ENCODE assay signal across 1 cellular context in the genomic region with DNA sequence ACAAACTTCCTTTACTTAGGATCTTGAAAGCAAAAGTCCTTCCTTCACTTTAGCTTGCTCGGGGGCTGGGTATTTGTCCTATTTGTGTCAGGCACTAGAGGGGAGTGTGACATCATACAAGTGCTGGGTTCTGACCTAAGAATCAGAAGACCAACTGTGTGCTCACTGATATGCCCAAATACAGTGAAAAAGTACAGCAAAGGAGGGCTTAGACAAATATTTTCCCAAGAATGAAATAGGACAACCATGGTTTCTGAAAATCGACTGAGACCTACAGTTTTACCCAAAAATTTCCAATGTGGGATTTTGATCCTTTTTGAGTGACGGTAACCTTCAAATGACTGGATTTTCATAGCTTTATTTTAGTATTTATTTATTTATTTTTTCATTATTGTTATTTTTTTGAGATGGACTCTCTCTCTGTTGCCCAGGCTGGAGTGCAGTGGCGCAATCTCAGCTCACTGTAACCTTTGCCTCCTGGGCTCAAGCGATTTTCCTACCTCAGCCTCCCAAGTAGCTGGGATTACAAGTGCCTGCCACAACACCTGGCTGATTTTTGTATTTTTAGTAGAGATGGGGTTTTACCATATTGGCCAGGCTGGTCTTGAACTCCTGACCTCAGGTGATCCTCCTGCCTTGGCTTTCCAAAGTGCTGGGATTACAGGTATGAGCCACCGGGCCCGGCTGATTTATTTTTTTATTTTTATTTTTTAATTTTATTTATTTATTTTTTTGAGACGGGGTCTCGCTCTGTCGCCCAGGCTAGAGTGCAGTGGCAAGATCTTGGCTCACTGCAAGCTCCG.
TF ChIP-seq lines count a peak whose summit lies in the region.
"Not testable (repeated sequence)": the region's sequence is repeated elsewhere in the genome, so short reads cannot be mapped to it uniquely, and the experiment has no call there.

No MANE protein-coding gene starts in this region.

TF ChIP-seq in HepG2, 621 proteins besides CTCF, POLR2A, EP300 and RAD21 (continued from another document and continues in another):
- TF ChIP-seq, protein P1, sequence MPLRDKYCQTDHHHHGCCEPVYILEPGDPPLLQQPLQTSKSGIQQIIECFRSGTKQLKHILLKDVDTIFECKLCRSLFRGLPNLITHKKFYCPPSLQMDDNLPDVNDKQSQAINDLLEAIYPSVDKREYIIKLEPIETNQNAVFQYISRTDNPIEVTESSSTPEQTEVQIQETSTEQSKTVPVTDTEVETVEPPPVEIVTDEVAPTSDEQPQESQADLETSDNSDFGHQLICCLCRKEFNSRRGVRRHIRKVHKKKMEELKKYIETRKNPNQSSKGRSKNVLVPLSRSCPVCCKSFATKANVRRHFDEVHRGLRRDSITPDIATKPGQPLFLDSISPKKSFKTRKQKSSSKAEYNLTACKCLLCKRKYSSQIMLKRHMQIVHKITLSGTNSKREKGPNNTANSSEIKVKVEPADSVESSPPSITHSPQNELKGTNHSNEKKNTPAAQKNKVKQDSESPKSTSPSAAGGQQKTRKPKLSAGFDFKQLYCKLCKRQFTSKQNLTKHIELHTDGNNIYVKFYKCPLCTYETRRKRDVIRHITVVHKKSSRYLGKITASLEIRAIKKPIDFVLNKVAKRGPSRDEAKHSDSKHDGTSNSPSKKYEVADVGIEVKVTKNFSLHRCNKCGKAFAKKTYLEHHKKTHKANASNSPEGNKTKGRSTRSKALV (CRISPR knock-in tag; IDR thresholded peaks at IDR 0.05): peak; percentile 57; the same call in 1 of the 2 replicates
- 0 out of 2 replicates have a peak, but pooled peaks have one; percentile 41 for TF ChIP-seq SAP130 (CRISPR knock-in tag; IDR thresholded peaks at IDR 0.05; ENCODE audit: low read depth)
- TF ChIP-seq MTF2 (CRISPR knock-in tag; IDR thresholded peaks at IDR 0.05; ENCODE audit: borderline replicate concordance): 0 out of 2 replicates have a peak, but pooled peaks have one; percentile 36
- TF ChIP-seq CREM (IDR thresholded peaks at IDR 0.05): peak; percentile 47; the same call in 1 of the 2 replicates
- not testable (repeated sequence) for TF ChIP-seq CREM (CRISPR knock-in tag; IDR thresholded peaks at IDR 0.05); HNF4G (IDR thresholded peaks at IDR 0.05; ENCODE audit: borderline replicate concordance, low read depth, low read length); GABPA (IDR thresholded peaks at IDR 0.05; ENCODE audit: low read depth, low read length)
- TF ChIP-seq TSC22D2 (CRISPR knock-in tag; IDR thresholded peaks at IDR 0.05; ENCODE audit: borderline replicate concordance): peak; percentile 61; the same call in 1 of the 2 replicates
- TF ChIP-seq HNF4G (CRISPR knock-in tag; IDR thresholded peaks at IDR 0.05; ENCODE audit: borderline replicate concordance, low read depth): 0 out of 2 replicates have a peak, but pooled peaks have one; percentile 23
- peak; percentile 36; the same call in 1 of the 2 replicates for TF ChIP-seq GLI4 (CRISPR knock-in tag; IDR thresholded peaks at IDR 0.05; ENCODE audit: borderline replicate concordance)
- TF ChIP-seq ZNF337 (CRISPR knock-in tag; IDR thresholded peaks at IDR 0.05; ENCODE audit: borderline replicate concordance, low read depth): peak; percentile 68; the same call in 1 of the 2 replicates
- TF ChIP-seq HDAC1 (CRISPR knock-in tag; IDR thresholded peaks at IDR 0.05): peak; percentile 77
- TF ChIP-seq, protein P2, sequence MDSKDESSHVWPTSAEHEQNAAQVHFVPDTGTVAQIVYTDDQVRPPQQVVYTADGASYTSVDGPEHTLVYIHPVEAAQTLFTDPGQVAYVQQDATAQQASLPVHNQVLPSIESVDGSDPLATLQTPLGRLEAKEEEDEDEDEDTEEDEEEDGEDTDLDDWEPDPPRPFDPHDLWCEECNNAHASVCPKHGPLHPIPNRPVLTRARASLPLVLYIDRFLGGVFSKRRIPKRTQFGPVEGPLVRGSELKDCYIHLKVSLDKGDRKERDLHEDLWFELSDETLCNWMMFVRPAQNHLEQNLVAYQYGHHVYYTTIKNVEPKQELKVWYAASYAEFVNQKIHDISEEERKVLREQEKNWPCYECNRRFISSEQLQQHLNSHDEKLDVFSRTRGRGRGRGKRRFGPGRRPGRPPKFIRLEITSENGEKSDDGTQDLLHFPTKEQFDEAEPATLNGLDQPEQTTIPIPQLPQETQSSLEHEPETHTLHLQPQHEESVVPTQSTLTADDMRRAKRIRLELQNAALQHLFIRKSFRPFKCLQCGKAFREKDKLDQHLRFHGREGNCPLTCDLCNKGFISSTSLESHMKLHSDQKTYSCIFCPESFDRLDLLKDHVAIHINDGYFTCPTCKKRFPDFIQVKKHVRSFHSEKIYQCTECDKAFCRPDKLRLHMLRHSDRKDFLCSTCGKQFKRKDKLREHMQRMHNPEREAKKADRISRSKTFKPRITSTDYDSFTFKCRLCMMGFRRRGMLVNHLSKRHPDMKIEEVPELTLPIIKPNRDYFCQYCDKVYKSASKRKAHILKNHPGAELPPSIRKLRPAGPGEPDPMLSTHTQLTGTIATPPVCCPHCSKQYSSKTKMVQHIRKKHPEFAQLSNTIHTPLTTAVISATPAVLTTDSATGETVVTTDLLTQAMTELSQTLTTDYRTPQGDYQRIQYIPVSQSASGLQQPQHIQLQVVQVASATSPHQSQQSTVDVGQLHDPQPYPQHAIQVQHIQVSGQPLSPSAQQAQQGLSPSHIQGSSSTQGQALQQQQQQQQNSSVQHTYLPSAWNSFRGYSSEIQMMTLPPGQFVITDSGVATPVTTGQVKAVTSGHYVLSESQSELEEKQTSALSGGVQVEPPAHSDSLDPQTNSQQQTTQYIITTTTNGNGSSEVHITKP (CRISPR knock-in tag; IDR thresholded peaks at IDR 0.05; ENCODE audit: low read depth): peak; percentile 71
- TF ChIP-seq TEAD3 (CRISPR knock-in tag; optimal IDR thresholded peaks at IDR 0.05; ENCODE audit: borderline replicate concordance): peak; percentile 74
- TF ChIP-seq REPIN1 (CRISPR knock-in tag; IDR thresholded peaks at IDR 0.05; ENCODE audit: borderline replicate concordance, low read depth): peak; percentile 92; the same call in 1 of the 2 replicates
- peak; percentile 79; the same call in 1 of the 2 replicates for TF ChIP-seq ZNF614 (CRISPR knock-in tag; IDR thresholded peaks at IDR 0.05; ENCODE audit: borderline replicate concordance)
- TF ChIP-seq, protein P3, sequence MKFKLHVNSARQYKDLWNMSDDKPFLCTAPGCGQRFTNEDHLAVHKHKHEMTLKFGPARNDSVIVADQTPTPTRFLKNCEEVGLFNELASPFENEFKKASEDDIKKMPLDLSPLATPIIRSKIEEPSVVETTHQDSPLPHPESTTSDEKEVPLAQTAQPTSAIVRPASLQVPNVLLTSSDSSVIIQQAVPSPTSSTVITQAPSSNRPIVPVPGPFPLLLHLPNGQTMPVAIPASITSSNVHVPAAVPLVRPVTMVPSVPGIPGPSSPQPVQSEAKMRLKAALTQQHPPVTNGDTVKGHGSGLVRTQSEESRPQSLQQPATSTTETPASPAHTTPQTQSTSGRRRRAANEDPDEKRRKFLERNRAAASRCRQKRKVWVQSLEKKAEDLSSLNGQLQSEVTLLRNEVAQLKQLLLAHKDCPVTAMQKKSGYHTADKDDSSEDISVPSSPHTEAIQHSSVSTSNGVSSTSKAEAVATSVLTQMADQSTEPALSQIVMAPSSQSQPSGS (CRISPR knock-in tag; IDR thresholded peaks at IDR 0.05): peak; percentile 73
- peak; percentile 13; the same call in 1 of the 2 replicates for TF ChIP-seq ZFX (CRISPR knock-in tag; IDR thresholded peaks at IDR 0.05; ENCODE audit: low read depth)
- peak; percentile 39; the same call in 1 of the 2 replicates for TF ChIP-seq ZNF816 (CRISPR knock-in tag; IDR thresholded peaks at IDR 0.05; ENCODE audit: borderline replicate concordance)
- TF ChIP-seq, protein P4, sequence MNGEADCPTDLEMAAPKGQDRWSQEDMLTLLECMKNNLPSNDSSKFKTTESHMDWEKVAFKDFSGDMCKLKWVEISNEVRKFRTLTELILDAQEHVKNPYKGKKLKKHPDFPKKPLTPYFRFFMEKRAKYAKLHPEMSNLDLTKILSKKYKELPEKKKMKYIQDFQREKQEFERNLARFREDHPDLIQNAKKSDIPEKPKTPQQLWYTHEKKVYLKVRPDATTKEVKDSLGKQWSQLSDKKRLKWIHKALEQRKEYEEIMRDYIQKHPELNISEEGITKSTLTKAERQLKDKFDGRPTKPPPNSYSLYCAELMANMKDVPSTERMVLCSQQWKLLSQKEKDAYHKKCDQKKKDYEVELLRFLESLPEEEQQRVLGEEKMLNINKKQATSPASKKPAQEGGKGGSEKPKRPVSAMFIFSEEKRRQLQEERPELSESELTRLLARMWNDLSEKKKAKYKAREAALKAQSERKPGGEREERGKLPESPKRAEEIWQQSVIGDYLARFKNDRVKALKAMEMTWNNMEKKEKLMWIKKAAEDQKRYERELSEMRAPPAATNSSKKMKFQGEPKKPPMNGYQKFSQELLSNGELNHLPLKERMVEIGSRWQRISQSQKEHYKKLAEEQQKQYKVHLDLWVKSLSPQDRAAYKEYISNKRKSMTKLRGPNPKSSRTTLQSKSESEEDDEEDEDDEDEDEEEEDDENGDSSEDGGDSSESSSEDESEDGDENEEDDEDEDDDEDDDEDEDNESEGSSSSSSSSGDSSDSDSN (CRISPR knock-in tag; IDR thresholded peaks at IDR 0.05): peak; percentile 33; the same call in 1 of the 2 replicates
- 0 out of 2 replicates have a peak, but pooled peaks have one; percentile 45 for TF ChIP-seq NCOA1 (CRISPR knock-in tag; IDR thresholded peaks at IDR 0.05)
- TF ChIP-seq, protein P5, sequence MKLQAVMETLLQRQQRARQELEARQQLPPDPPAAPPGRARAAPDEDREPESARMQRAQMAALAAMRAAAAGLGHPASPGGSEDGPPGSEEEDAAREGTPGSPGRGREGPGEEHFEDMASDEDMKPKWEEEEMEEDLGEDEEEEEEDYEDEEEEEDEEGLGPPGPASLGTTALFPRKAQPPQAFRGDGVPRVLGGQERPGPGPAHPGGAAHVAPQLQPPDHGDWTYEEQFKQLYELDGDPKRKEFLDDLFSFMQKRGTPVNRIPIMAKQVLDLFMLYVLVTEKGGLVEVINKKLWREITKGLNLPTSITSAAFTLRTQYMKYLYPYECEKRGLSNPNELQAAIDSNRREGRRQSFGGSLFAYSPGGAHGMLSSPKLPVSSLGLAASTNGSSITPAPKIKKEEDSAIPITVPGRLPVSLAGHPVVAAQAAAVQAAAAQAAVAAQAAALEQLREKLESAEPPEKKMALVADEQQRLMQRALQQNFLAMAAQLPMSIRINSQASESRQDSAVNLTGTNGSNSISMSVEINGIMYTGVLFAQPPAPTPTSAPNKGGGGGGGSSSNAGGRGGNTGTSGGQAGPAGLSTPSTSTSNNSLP (IDR thresholded peaks at IDR 0.05; ENCODE audit: low read depth, low read length): peak; percentile 82; the same call in 1 of the 2 replicates
- TF ChIP-seq KDM3A (CRISPR knock-in tag; IDR thresholded peaks at IDR 0.05; ENCODE audit: low read depth): peak; percentile 75
- peak; percentile 85; the same call in 1 of the 2 replicates for TF ChIP-seq ZNF557 (CRISPR knock-in tag; IDR thresholded peaks at IDR 0.05)
- peak; percentile 53; the same call in 1 of the 2 replicates for TF ChIP-seq ZKSCAN8 (CRISPR knock-in tag; IDR thresholded peaks at IDR 0.05; ENCODE audit: borderline replicate concordance)
- TF ChIP-seq SIX1 (CRISPR knock-in tag; IDR thresholded peaks at IDR 0.05; ENCODE audit: borderline replicate concordance): peak; percentile 49; the same call in 1 of the 2 replicates
- TF ChIP-seq SRF (IDR thresholded peaks at IDR 0.05; ENCODE audit: low read depth, low read length): peak; percentile 93
- TF ChIP-seq CCDC6 (CRISPR knock-in tag; IDR thresholded peaks at IDR 0.05): 0 out of 2 replicates have a peak, but pooled peaks have one; percentile 58
- peak; percentile 67; the same call in 1 of the 2 replicates for TF ChIP-seq FOXJ3 (CRISPR knock-in tag; IDR thresholded peaks at IDR 0.05; ENCODE audit: borderline replicate concordance)
- 0 out of 2 replicates have a peak, but pooled peaks have one; percentile 44 for TF ChIP-seq HOXA5 (CRISPR knock-in tag; IDR thresholded peaks at IDR 0.05)
- peak; percentile 67 for TF ChIP-seq RXRB (CRISPR knock-in tag; IDR thresholded peaks at IDR 0.05; ENCODE audit: borderline replicate concordance)
- TF ChIP-seq GATAD2A (CRISPR knock-in tag; IDR thresholded peaks at IDR 0.05): peak; percentile 85
- 0 out of 2 replicates have a peak, but pooled peaks have one; percentile 18 for TF ChIP-seq GABPB1 (CRISPR knock-in tag; IDR thresholded peaks at IDR 0.05)
- TF ChIP-seq ZMYM4 (CRISPR knock-in tag; IDR thresholded peaks at IDR 0.05): peak; percentile 81
- peak; percentile 56; the same call in 1 of the 2 replicates for TF ChIP-seq PPARG (CRISPR knock-in tag; conservative IDR thresholded peaks at IDR 0.05)
- TF ChIP-seq, protein P6, sequence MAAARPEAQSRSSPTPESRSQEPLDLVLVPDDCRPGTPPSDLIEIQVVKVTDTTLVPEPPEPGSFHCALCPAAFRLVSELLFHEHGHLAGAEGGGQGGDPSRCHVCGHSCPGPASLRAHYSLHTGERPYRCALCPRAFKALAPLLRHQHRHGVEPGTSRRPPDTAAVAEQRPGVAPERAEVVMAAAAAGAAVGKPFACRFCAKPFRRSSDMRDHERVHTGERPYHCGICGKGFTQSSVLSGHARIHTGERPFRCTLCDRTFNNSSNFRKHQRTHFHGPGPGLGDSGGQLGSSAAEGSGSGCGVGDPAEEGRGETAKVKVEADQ (CRISPR knock-in tag; IDR thresholded peaks at IDR 0.05; ENCODE audit: borderline replicate concordance): peak; percentile 63; the same call in 1 of the 2 replicates
- peak; percentile 74; the same call in 1 of the 2 replicates for TF ChIP-seq ZNF549 (CRISPR knock-in tag; IDR thresholded peaks at IDR 0.05)
- TF ChIP-seq ZNF747 (CRISPR knock-in tag; IDR thresholded peaks at IDR 0.05; ENCODE audit: borderline replicate concordance): peak; percentile 23
- TF ChIP-seq RFXANK (CRISPR knock-in tag; IDR thresholded peaks at IDR 0.05): peak; percentile 32; the same call in 1 of the 2 replicates
- peak; percentile 28; the same call in 1 of the 2 replicates for TF ChIP-seq ZNF292 (CRISPR knock-in tag; IDR thresholded peaks at IDR 0.05; ENCODE audit: borderline replicate concordance, low read depth)
- TF ChIP-seq CHD4 (IDR thresholded peaks at IDR 0.05; ENCODE audit: borderline replicate concordance, low read length): 0 out of 2 replicates have a peak, but pooled peaks have one; percentile 54
- TF ChIP-seq RCOR2 (CRISPR knock-in tag; IDR thresholded peaks at IDR 0.05): peak; percentile 49; the same call in 1 of the 2 replicates
- TF ChIP-seq ZNF30 (CRISPR knock-in tag; IDR thresholded peaks at IDR 0.05): 0 out of 2 replicates have a peak, but pooled peaks have one; percentile 46
- TF ChIP-seq, protein P7, sequence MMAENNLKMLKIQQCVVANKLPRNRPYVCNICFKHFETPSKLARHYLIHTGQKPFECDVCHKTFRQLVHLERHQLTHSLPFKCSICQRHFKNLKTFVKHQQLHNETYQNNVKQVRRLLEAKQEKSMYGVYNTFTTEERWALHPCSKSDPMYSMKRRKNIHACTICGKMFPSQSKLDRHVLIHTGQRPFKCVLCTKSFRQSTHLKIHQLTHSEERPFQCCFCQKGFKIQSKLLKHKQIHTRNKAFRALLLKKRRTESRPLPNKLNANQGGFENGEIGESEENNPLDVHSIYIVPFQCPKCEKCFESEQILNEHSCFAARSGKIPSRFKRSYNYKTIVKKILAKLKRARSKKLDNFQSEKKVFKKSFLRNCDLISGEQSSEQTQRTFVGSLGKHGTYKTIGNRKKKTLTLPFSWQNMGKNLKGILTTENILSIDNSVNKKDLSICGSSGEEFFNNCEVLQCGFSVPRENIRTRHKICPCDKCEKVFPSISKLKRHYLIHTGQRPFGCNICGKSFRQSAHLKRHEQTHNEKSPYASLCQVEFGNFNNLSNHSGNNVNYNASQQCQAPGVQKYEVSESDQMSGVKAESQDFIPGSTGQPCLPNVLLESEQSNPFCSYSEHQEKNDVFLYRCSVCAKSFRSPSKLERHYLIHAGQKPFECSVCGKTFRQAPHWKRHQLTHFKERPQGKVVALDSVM (CRISPR knock-in tag; IDR thresholded peaks at IDR 0.05): peak; percentile 39; the same call in 1 of the 2 replicates
- peak; percentile 21; the same call in 1 of the 2 replicates for TF ChIP-seq GABPA (CRISPR knock-in tag; IDR thresholded peaks at IDR 0.05; ENCODE audit: low read depth)
